18 cellular contexts compared by ENCODE assay signal in genomic region chr5:178304761-178305645, GRCh38.
DNase-seq lines count a peak whose midpoint lies in the region; ATAC-seq and TF ChIP-seq lines count a peak whose summit lies in the region.
"Had no signal": no experiment of that assay in that cellular context is flagged by ENCODE, and none has a peak within 500 bp of the region (broad histone marks: within the 10 kb centered on the region; RNA-seq: fewer than 3 reads in every experiment).

No MANE protein-coding gene starts in this region.

- H3K4me3 ChIP-seq in AG09309 (ENCODE audit: control insufficient read depth, low read depth, low read length) = no peak overlapping the region
- no peak overlapping the region for H3K4me3 ChIP-seq in coronary artery
- H3K4me3 ChIP-seq in osteoblast (ENCODE audit: insufficient read depth, low read length) = no peak overlapping the region
- H3K4me3 ChIP-seq: neural progenitor cell, testis had no signal

- DNase-seq in AG09309 (ENCODE audit: low read depth) (peak; percentile 46), DMS79 treated with DMSO at 0.1 percent for 48 hours (lab: John Stamatoyannopoulos, UW) (peak; percentile 75), coronary artery (ENCODE audit: low spot score) (peak; percentile 35), osteoblast (ENCODE audit: insufficient read length, low spot score, missing footprints) (peak; percentile 62), NCI-H1417 treated with DMSO at 0.1 percent for 48 hours (lab: John Stamatoyannopoulos, UW) (no peak), HUDEP-2 (lab: John Stamatoyannopoulos, UW; ENCODE audit: unreplicated experiment in 76 of 76) (no peak)
- DNase-seq: activated CD4-positive, alpha-beta memory T cell treated with anti-CD3 and anti-CD28 coated beads for 36 hours; activated naive CD4-positive, alpha-beta T cell treated with anti-CD3 and anti-CD28 coated beads, Interleukin-2, amount 50 U/mL, for 16 hours; activated T-cell treated with anti-CD3 and anti-CD28 coated beads for 4 hours; Karpas-422; NCI-H1105 treated with DMSO at 0.1 percent for 48 hours; NCI-H69; SIG-M5; testis had no signal

- TF ChIP-seq CTCF in AG09309 (IDR thresholded peaks at IDR 0.05; ENCODE audit: control insufficient read depth, insufficient read depth, low read depth, low read length, missing control alignments) = no peak
- TF ChIP-seq CTCF in coronary artery (IDR thresholded peaks at IDR 0.05) = no peak
- no peak for TF ChIP-seq CTCF in osteoblast (IDR thresholded peaks at IDR 0.05; ENCODE audit: extremely low read depth, low read depth, low read length)

- no peaks in the 10 kb centered on the region for H4K20me1 ChIP-seq in osteoblast (ENCODE audit: insufficient read depth, low read length)

- H3K9me3 ChIP-seq in osteoblast (ENCODE audit: low read depth, low read length) = no peaks in the 10 kb centered on the region
- H3K9me3 ChIP-seq: testis had no signal

- no peaks in the 10 kb centered on the region for H3K36me3 ChIP-seq in osteoblast (ENCODE audit: insufficient read depth, low read length)
- H3K36me3 ChIP-seq: neural progenitor cell had no signal

- no peak overlapping the region for H3K4me2 ChIP-seq in osteoblast (ENCODE audit: insufficient read depth, low read length)
- H3K4me2 ChIP-seq: neural progenitor cell had no signal

- no peak overlapping the region for H2AFZ ChIP-seq in osteoblast (ENCODE audit: low read length)
- H2AFZ ChIP-seq: neural progenitor cell had no signal

- ATAC-seq in GM21367 (IDR thresholded peaks at IDR 0.05; ENCODE audit: unreplicated experiment) = no peak
- ATAC-seq in GM18502 (IDR thresholded peaks at IDR 0.05; ENCODE audit: poor library complexity, unreplicated experiment) = no peak
- ATAC-seq: stimulated activated effector memory CD8-positive, alpha-beta T cell treated with anti-CD3 and anti-CD28 coated beads, Interleukin-12 subunit alpha, Interleukin-12 subunit beta, amount 100 ng/mL, for 72 hours had no signal

- H3K27ac ChIP-seq in coronary artery (no peak overlapping the region), osteoblast (ENCODE audit: low read depth, low read length) (no peak overlapping the region)
- H3K27ac ChIP-seq: neural progenitor cell, testis had no signal

- H3K79me2 ChIP-seq in osteoblast (ENCODE audit: insufficient read depth, low read length) = no peaks in the 10 kb centered on the region

- no peaks in the 10 kb centered on the region for H3K27me3 ChIP-seq in osteoblast (ENCODE audit: insufficient read depth, low read length)
- H3K27me3 ChIP-seq: neural progenitor cell, testis had no signal

- H3K4me1 ChIP-seq in osteoblast (ENCODE audit: insufficient read depth, low read length) = no peaks in the 10 kb centered on the region
- H3K4me1 ChIP-seq: neural progenitor cell, testis had no signal

Comparison
In these comparisons a context has a peak if more than half of its experiments do, and no peak if none do; other contexts are left out.
1. DNase-seq: peak in AG09309 (single experiment), DMS79 treated with DMSO at 0.1 percent for 48 hours (single experiment), coronary artery (single experiment) and osteoblast (single experiment); none in NCI-H1417 treated with DMSO at 0.1 percent for 48 hours (single experiment) and HUDEP-2 (0 of 76).